Comparison of ENCODE assay signal across 1 cellular context in genomic region chr10:46468119-46468809, GRCh38.
TF ChIP-seq lines count a peak whose summit lies in the region.

No MANE protein-coding gene starts in this region.

TF ChIP-seq in IMR-90, 13 proteins besides CTCF, POLR2A, EP300 and RAD21:
- TF ChIP-seq SMC3 (IDR thresholded peaks at IDR 0.05; ENCODE audit: low read depth, low read length), result peak; percentile 11; the same call in 1 of the 2 replicates
